Comparison of ENCODE assay signal across 8 cellular contexts in the genomic region with DNA sequence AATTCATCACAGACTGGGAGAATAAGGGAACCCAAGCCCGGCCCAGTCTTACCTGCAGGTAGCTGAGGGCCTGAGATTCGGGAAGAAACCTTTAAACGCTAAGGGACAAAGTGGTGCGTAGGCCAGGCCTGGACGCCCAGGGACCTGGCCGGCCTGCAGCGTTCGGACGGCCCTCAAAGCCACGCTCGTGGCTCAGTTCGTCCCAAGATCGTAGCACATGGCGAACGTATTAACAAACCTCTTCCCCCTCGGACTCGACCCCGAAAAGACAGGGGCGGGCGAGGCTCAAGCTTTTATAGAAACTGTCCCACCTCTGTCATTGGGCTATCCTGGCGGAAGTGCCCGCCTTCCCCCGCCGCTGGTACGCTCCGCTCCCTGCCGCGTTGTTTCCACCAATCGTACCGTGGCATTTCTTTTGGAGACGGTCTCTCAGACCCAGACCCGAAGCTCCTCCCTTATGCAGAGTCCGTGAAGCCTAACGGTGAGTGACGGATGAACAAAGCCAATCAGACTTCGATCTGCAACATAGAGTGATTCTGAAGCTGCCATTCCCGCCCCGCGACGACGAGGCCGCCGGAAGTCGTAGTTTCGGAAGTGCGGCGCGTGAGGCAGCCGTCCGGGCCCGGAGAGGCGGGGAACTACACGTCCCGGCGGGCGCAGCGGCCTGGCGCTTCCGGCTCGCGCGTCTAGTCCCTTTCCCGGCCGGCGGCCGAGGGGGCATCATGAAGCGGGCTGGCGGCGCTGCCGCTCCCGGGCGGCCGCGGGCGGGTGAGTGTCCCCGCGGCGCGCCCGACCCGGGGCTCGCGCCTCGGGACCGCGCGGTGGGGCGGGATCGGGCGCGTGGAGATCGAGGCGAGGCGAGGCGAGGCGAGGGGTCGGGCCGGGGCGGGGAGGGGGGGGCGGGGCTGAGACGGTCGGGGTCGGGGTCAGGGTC. TPM values are rescaled to one million over a fixed set of nuclear protein-coding genes. Genes with fewer than 3 reads are reported as not detected.
A peak's percentile ranks its signal among the peaks of the same experiment; 100 is the strongest.
DNase-seq lines count a peak whose midpoint lies in the region; ATAC-seq and TF ChIP-seq lines count a peak whose summit lies in the region.

A gene (plus strand): TSS at position 692 of the 934 bp plus-strand sequence. CDS start 8,139 bp downstream, outside the sequence.

- peak within 1 kb of the TSS; percentile 67 to 93 for H3K27ac ChIP-seq in left lung

- H3K4me3 ChIP-seq in left lung: peak within 1 kb of the TSS; percentile 81 to 95

- H3K4me1 ChIP-seq in left lung: peaks cover 61 to 81% of the 10 kb centered on the region in 2 donors

- peak within 1 kb of the TSS; percentile 96 to 97 for H3K4me3 Mint-ChIP-seq in CD14-positive monocyte

- intact Hi-C loops in CD14-positive monocyte (cut with micrococcal nuclease): loop anchor here (2.0 to 10.0 kb wide), 5 partner anchors 49 to 349 kb away; a partner anchor contains a TSS
- intact Hi-C loops in left lung (cut with DNase I): no loop called here

- peak; percentile 99 for DNase-seq in CD14-positive monocyte (ENCODE audit: low spot score)
- DNase-seq in NCI-H82 (lab: John Stamatoyannopoulos, UW): peak; percentile 100
- DNase-seq in activated CD4-positive, alpha-beta T cell treated with anti-CD3 and anti-CD28 coated beads, Interleukin-2, amount 50 U/mL, for 48 hours: peak; percentile 96 to 98
- peak; percentile 100 for DNase-seq in dermis blood vessel endothelial cell
- peak; percentile 98 to 99 for DNase-seq in left lung
- DNase-seq in stimulated activated CD4-positive, alpha-beta T cell treated with anti-CD3 and anti-CD28 coated beads, Interleukin-2, amount 100 ng/mL, for 48 hours: peak; percentile 95

- TF ChIP-seq CTCF in CD14-positive monocyte (IDR thresholded peaks at IDR 0.05) (no peak), left lung (IDR thresholded peaks at IDR 0.05) (peak in 1 of 2 donors; percentile 16)

- H3K36me3 Mint-ChIP-seq in CD14-positive monocyte: peaks cover 12 to 15% of the 10 kb centered on the region in 2 donors

- H3K27me3 ChIP-seq in left lung: no peaks in the 10 kb centered on the region

- ATAC-seq in GM19397 (IDR thresholded peaks at IDR 0.05; ENCODE audit: unreplicated experiment) (peak; percentile 76), HG03571 (IDR thresholded peaks at IDR 0.05; ENCODE audit: unreplicated experiment) (peak; percentile 80), left lung (peak; percentile 91)

- no peaks in the 10 kb centered on the region for H3K9me3 Mint-ChIP-seq in CD14-positive monocyte

- H3K27me3 Mint-ChIP-seq in CD14-positive monocyte (ENCODE audit: low read depth in 3 of 3): peaks cover 2 to 5% (median 5%) of the 10 kb centered on the region in 3 donors

- H3K4me1 Mint-ChIP-seq in CD14-positive monocyte: peaks cover 55% of the 10 kb centered on the region

- H3K9me3 ChIP-seq in left lung: no peaks in the 10 kb centered on the region

- H3K36me3 ChIP-seq in left lung: peaks cover 0 to 24% of the 10 kb centered on the region in 2 donors

- H3K27ac Mint-ChIP-seq in CD14-positive monocyte: peak within 1 kb of the TSS; percentile 89 to 95 (median 90)

RNA-seq across cellular contexts. Expression of the gene that starts here (rescaled TPM):
- 1 to 10 TPM; 5.9 to 6.7 TPM for polyA plus RNA-seq in CD14-positive monocyte
- total RNA-seq in dermis blood vessel endothelial cell (110 and 171 TPM in 2 replicates), left lung (10 to 100 TPM; 69.5 to 88.1 TPM)

Comparison
In these comparisons a context has a peak if more than half of its experiments do, and no peak if none do; other contexts are left out.
1. Peak in every context shown above with its lines: DNase-seq, ATAC-seq, H3K4me3 ChIP-seq and H3K27ac ChIP-seq.
2. intact Hi-C loops: an anchor here in CD14-positive monocyte (2.0 to 10.0 kb wide); none called in left lung.